8 cellular contexts compared by ENCODE assay signal in the genomic region with DNA sequence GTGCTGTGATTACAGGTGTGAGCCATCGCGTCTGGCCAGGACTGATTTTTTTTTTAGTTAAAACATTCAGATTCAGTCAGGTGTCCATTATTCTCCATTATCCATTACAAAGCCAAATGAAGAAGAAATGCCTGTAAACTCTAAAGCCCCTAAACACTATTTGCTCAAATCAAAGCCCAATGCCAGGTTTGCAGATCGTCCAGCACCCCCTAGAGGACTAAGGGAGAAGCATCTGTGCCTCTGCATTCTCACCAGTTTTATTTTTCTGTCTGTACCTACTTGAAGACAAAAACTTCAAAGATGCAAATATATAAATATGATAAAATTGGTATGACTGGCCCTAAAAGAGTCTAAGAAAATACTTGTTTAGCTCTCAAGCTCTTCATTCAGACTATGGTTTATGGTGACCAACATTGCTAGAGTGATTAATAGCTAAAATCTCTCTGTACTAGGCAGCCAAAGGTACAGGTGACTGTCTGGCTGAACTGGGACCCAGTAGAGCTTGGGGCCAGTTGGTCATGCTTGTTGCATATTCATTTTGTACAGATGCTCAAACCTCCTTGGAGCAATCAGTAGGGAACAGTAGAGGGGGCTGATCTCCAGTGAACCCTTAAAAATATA.
DNase-seq lines count a peak whose midpoint lies in the region; ATAC-seq, FAIRE-seq and TF ChIP-seq lines count a peak whose summit lies in the region.

No MANE protein-coding gene starts in this region.

- BruUV-seq in PC-9 (replicated peaks; lab: Mats Ljungman, UMichigan) (no TSS peak), endothelial cell of umbilical vein (replicated peaks; lab: Mats Ljungman, UMichigan) (no TSS peak)

- peak; percentile 77 for TF ChIP-seq CTCF in PC-9 (conservative IDR thresholded peaks at IDR 0.05)
- TF ChIP-seq CTCF in endothelial cell of umbilical vein (IDR thresholded peaks at IDR 0.05; ENCODE audit: extremely low read depth in 1 of 2, insufficient read depth in 1 of 2, low read depth in 1 of 2, low read length in 2 of 2): peak; percentile 78 to 82
- peak; percentile 39 to 72 (median 64) for TF ChIP-seq CTCF in pancreas (IDR thresholded peaks at IDR 0.05)

- H2AFZ ChIP-seq in GM23248 (no peak overlapping the region), PC-9 (no peak overlapping the region), endothelial cell of umbilical vein (ENCODE audit: low read depth, low read length) (no peak overlapping the region)

- H3K4me3 ChIP-seq in GM23248: no peak overlapping the region
- no peak overlapping the region for H3K4me3 ChIP-seq in PC-9
- no peak overlapping the region for H3K4me3 ChIP-seq in endothelial cell of umbilical vein (replicated peaks in 1 of 3; ENCODE audit: insufficient read depth in 1 of 3, low read depth in 1 of 3, low read length in 3 of 3)
- H3K4me3 ChIP-seq in pancreas: no peak overlapping the region
- H3K4me3 ChIP-seq in MG63: no peak overlapping the region
- H3K4me3 ChIP-seq in H7 (ENCODE audit: insufficient read depth, low read depth, low read length): no peak overlapping the region

- intact Hi-C loops in PC-9 (cut with micrococcal nuclease; ENCODE audit: unreplicated experiment) (no loop called here), endothelial cell of umbilical vein (cut with micrococcal nuclease) (loop anchor here (1.0 to 2.0 kb wide), 3 partner anchors 71 to 229 kb away; no protein-coding TSS in a partner anchor), pancreas (cut with DNase I) (no loop called here)

- DNase-seq in COLO668 (lab: John Stamatoyannopoulos, UW; ENCODE audit: unreplicated experiment): peak; percentile 12
- DNase-seq in GM23248: peak; percentile 66
- no peak for DNase-seq in PC-9
- DNase-seq in endothelial cell of umbilical vein (ENCODE audit: low read depth, low spot score): peak; percentile 54
- DNase-seq in pancreas: peak in 1 of 6 donors; percentile 34
- DNase-seq in MG63: no peak
- DNase-seq in GF-D8 (lab: John Stamatoyannopoulos, UW): no peak
- DNase-seq in H7: no peak

- dilution Hi-C loops in endothelial cell of umbilical vein (cut with MboI; ENCODE audit: extremely low pct_ligation_motif_present, low sequenced_read_pairs): no loop called here

- H4K20me1 ChIP-seq in GM23248 (ENCODE audit: insufficient read depth): no peaks in the 10 kb centered on the region
- no peaks in the 10 kb centered on the region for H4K20me1 ChIP-seq in PC-9 (ENCODE audit: insufficient read depth)
- no peaks in the 10 kb centered on the region for H4K20me1 ChIP-seq in endothelial cell of umbilical vein (replicated peaks; ENCODE audit: control insufficient read depth, extremely low read depth, insufficient read depth, low read length)

- no peaks in the 10 kb centered on the region for H3K79me2 ChIP-seq in GM23248 (ENCODE audit: insufficient read depth)
- H3K79me2 ChIP-seq in PC-9 (ENCODE audit: low read depth): no peaks in the 10 kb centered on the region
- no peaks in the 10 kb centered on the region for H3K79me2 ChIP-seq in endothelial cell of umbilical vein (ENCODE audit: control insufficient read depth, insufficient read depth, low read length)

- POLR2A ChIA-PET in PC-9 (lab: Charles Lee; ENCODE audit: unreplicated experiment): interaction anchor here (0.6 kb wide), 1 partner anchor 126 kb away, joined by 5 read pairs; no protein-coding TSS in a partner anchor
- POLR2A ChIA-PET in endothelial cell of umbilical vein (lab: Charles Lee): no interaction called here

- peak in 3 of 4 donors; percentile 64 to 80 (median 75) for ATAC-seq in pancreas

- WGBS in GM23248 (ENCODE audit: low coverage in 1 of 2, low lambda C conversion rate in 2 of 2, missing lambda C conversion rate in 2 of 2), 2 experiments: 68% methylated on average over 3 of the region's 3 CpGs
- WGBS in pancreas, 2 donors: 64% methylated on average over 3 of the region's 3 CpGs

- peaks cover 47% of the 10 kb centered on the region for H3F3A ChIP-seq in GM23248 (ENCODE audit: insufficient read depth)
- H3F3A ChIP-seq in PC-9 (ENCODE audit: insufficient read depth, low read depth): peaks cover 12% of the 10 kb centered on the region

- no peaks in the 10 kb centered on the region for H3K9me2 ChIP-seq in GM23248 (ENCODE audit: insufficient read depth)
- H3K9me2 ChIP-seq in PC-9 (ENCODE audit: insufficient read depth): no peaks in the 10 kb centered on the region

- H3K27me3 ChIP-seq in GM23248 (replicated peaks; ENCODE audit: insufficient read depth) (no peaks in the 10 kb centered on the region), PC-9 (ENCODE audit: insufficient read depth, low read depth) (no peaks in the 10 kb centered on the region), endothelial cell of umbilical vein (ENCODE audit: control insufficient read depth in 2 of 2, insufficient read depth in 2 of 2, low read length in 2 of 2) (no peaks in the 10 kb centered on the region), pancreas (no peaks in the 10 kb centered on the region), MG63 (no peaks in the 10 kb centered on the region), H7 (ENCODE audit: control insufficient read depth, insufficient read depth, low read length) (no peaks in the 10 kb centered on the region)

- CTCF ChIA-PET in PC-9 (lab: Charles Lee): interaction anchor here (0.8 to 1.0 kb wide), 2 partner anchors 28 to 71 kb away, joined by 3 to 4 read pairs; no protein-coding TSS in a partner anchor
- CTCF ChIA-PET in endothelial cell of umbilical vein (lab: Charles Lee): interaction anchor here (0.5 to 5.7 kb wide), 19 partner anchors 10 to 357 kb away, joined by 3 to 38 read pairs (median 3); partner anchors contain the start of gene PPP1R12B

- in situ Hi-C loops in GM23248 (cut with MboI): no loop called here

- H3K9me1 ChIP-seq in endothelial cell of umbilical vein (replicated peaks; ENCODE audit: control insufficient read depth, extremely low read depth, insufficient read depth, low read length): no peaks in the 10 kb centered on the region

- H3K9me3 ChIP-seq in GM23248 (ENCODE audit: low read depth) (no peaks in the 10 kb centered on the region), PC-9 (ENCODE audit: insufficient read depth, low read depth) (no peaks in the 10 kb centered on the region), endothelial cell of umbilical vein (replicated peaks; ENCODE audit: control insufficient read depth, insufficient read depth, low read length) (no peaks in the 10 kb centered on the region), pancreas (no peaks in the 10 kb centered on the region), MG63 (no peaks in the 10 kb centered on the region)

- no peak overlapping the region for H3K4me2 ChIP-seq in GM23248 (ENCODE audit: unreplicated experiment)
- H3K4me2 ChIP-seq in PC-9: no peak overlapping the region
- no peak overlapping the region for H3K4me2 ChIP-seq in endothelial cell of umbilical vein (ENCODE audit: insufficient read depth, low read length)

- peaks cover 53% of the 10 kb centered on the region for H3K4me1 ChIP-seq in GM23248 (ENCODE audit: insufficient read depth)
- peaks cover 35% of the 10 kb centered on the region for H3K4me1 ChIP-seq in PC-9 (replicated peaks; ENCODE audit: insufficient read depth)
- peaks cover 4% of the 10 kb centered on the region for H3K4me1 ChIP-seq in endothelial cell of umbilical vein (ENCODE audit: control insufficient read depth, extremely low read depth, insufficient read depth, low read length)
- H3K4me1 ChIP-seq in pancreas: peaks cover 0 to 6% (median 0%) of the 10 kb centered on the region in 3 donors

- H3K27ac ChIP-seq in GM23248: no peak overlapping the region
- H3K27ac ChIP-seq in PC-9: no peak overlapping the region
- no peak overlapping the region for H3K27ac ChIP-seq in endothelial cell of umbilical vein (ENCODE audit: insufficient read depth, low read depth, low read length)
- H3K27ac ChIP-seq in pancreas: no peak overlapping the region

- H3K9ac ChIP-seq in GM23248 (no peak overlapping the region), endothelial cell of umbilical vein (replicated peaks; ENCODE audit: extremely low read depth, insufficient read depth, low read length) (no peak overlapping the region)

- H3K36me3 ChIP-seq in GM23248 (ENCODE audit: low read depth): no peaks in the 10 kb centered on the region
- peaks cover 4% of the 10 kb centered on the region; the same call in 1 of the 2 replicates for H3K36me3 ChIP-seq in PC-9 (ENCODE audit: low read depth)
- no peaks in the 10 kb centered on the region for H3K36me3 ChIP-seq in endothelial cell of umbilical vein (ENCODE audit: control insufficient read depth in 2 of 2, extremely low read depth in 1 of 2, insufficient read depth in 2 of 2, low read length in 2 of 2)
- H3K36me3 ChIP-seq in pancreas: no peaks in the 10 kb centered on the region
- 0 out of 2 replicates have a peak, but pooled peaks cover 2% of the 10 kb centered on the region for H3K36me3 ChIP-seq in MG63
- H3K36me3 ChIP-seq in H7 (replicated peaks; ENCODE audit: control insufficient read depth, insufficient read depth, low read length): no peaks in the 10 kb centered on the region

- TF ChIP-seq POLR2A in endothelial cell of umbilical vein (IDR thresholded peaks at IDR 0.05; ENCODE audit: low read depth, low read length): no peak

- FAIRE-seq in endothelial cell of umbilical vein (lab: Jason Lieb, UNC): peak; percentile 81
- FAIRE-seq in pancreas (lab: Jason Lieb, UNC): no peak

TF ChIP-seq in endothelial cell of umbilical vein, 7 proteins besides CTCF, POLR2A, EP300 and RAD21:
- TF ChIP-seq, protein P1, sequence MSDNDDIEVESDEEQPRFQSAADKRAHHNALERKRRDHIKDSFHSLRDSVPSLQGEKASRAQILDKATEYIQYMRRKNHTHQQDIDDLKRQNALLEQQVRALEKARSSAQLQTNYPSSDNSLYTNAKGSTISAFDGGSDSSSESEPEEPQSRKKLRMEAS (IDR thresholded peaks at IDR 0.05; ENCODE audit: insufficient read depth, insufficient read length): no peak
- no peak for TF ChIP-seq EZH2 (IDR thresholded peaks at IDR 0.05; ENCODE audit: borderline replicate concordance, low read depth, low read length, severe bottlenecking)
- TF ChIP-seq FOS (IDR thresholded peaks at IDR 0.05; ENCODE audit: borderline replicate concordance, insufficient read depth, low read length): no peak
- TF ChIP-seq MYC (IDR thresholded peaks at IDR 0.05; ENCODE audit: low read depth, low read length): no peak
- no peak for TF ChIP-seq GATA2 (IDR thresholded peaks at IDR 0.05; ENCODE audit: insufficient read depth, insufficient read length, low read depth, low read length)
- no peak for TF ChIP-seq POLR2AphosphoS5 (IDR thresholded peaks at IDR 0.05; ENCODE audit: insufficient read depth, low read depth, low read length)
- TF ChIP-seq JUN (IDR thresholded peaks at IDR 0.05; ENCODE audit: borderline replicate concordance, insufficient read depth, insufficient read length, low read depth): no peak

Comparison
In these comparisons a context has a peak if more than half of its experiments do, and no peak if none do; other contexts are left out.
1. DNase-seq: peak in COLO668 (single experiment), GM23248 (single experiment) and endothelial cell of umbilical vein (single experiment); none in PC-9 (0 of 2), MG63 (single experiment), GF-D8 (single experiment) and H7 (single experiment).
2. Peak in every context shown above with its lines, with median percentiles within 50 percentile points of each other: CTCF ChIP-seq.